Comparison of ENCODE assay signal across 19 cellular contexts in the genomic region with DNA sequence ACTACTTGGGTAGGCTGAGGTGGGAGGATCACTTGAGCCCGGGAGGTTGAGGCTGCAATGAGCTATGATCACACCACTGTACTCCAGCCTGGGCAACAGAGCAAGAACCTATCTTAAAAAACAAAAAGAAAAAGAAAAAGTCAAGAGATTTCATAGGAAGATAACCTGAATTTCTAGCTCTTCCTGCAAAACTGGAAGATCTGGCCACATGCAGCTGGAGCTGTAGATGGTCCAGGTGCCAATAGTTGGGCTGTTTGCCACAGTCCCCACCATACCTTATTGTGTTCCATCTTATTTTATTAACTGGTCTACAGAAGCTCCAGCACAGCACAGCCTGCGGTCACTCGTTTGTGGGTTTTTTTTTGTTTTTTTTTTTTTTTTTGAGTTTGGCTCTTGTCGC. TPM values are rescaled to one million over a fixed set of nuclear protein-coding genes. Genes with fewer than 3 reads are reported as not detected.
A peak's percentile ranks its signal among the peaks of the same experiment; 100 is the strongest.
DNase-seq lines count a peak whose midpoint lies in the region; ATAC-seq and TF ChIP-seq lines count a peak whose summit lies in the region.
"Had no signal": no experiment of that assay in that cellular context is flagged by ENCODE, and none has a peak within 500 bp of the region (broad histone marks: within the 10 kb centered on the region; RNA-seq: fewer than 3 reads in every experiment).

No MANE protein-coding gene starts in this region.

- H3K27ac Mint-ChIP-seq in natural killer cell (peak overlapping the region; percentile 85 to 93), GM23338 (no peak overlapping the region)
- H3K27ac Mint-ChIP-seq: CD4-positive, alpha-beta memory T cell; H9 had no signal

- H3K36me3 Mint-ChIP-seq in natural killer cell, result no peaks in the 10 kb centered on the region
- H3K36me3 Mint-ChIP-seq in GM23338 (ENCODE audit: low read depth), result peaks cover 3% of the 10 kb centered on the region; the same call in 1 of the 3 replicates
- H3K36me3 Mint-ChIP-seq: CD4-positive, alpha-beta memory T cell had no signal

- H4K20me1 ChIP-seq in GM23338 (replicated peaks; ENCODE audit: insufficient read depth), result no peaks in the 10 kb centered on the region; the same call in 1 of the 2 replicates

- TF ChIP-seq CTCF in epithelial cell of esophagus (IDR thresholded peaks at IDR 0.05; ENCODE audit: insufficient read depth, low read depth, low read length, missing control alignments) (no peak), natural killer cell (IDR thresholded peaks at IDR 0.05) (no peak), psoas muscle (IDR thresholded peaks at IDR 0.05) (no peak), GM23338 (conservative IDR thresholded peaks at IDR 0.05; ENCODE audit: low read depth in 2 of 2) (no peak)

- DNase-seq in epithelial cell of esophagus (ENCODE audit: low read depth) (peak; percentile 35), natural killer cell (no peak), psoas muscle (no peak), GM23338 (ENCODE audit: low spot score) (no peak), glomerular visceral epithelial cell (ENCODE audit: extremely low spot score) (no peak)
- DNase-seq: C1 segment of cervical spinal cord; Calu3; CD4-positive, alpha-beta memory T cell; COR-L47; DMS53; DMS79 treated with DMSO at 0.1 percent for 48 hours; GF-D8; H9 had no signal

- no peaks in the 10 kb centered on the region for H3K27me3 Mint-ChIP-seq in natural killer cell (ENCODE audit: low read depth in 2 of 2)
- H3K27me3 Mint-ChIP-seq in GM23338 (ENCODE audit: insufficient read depth, low read depth, poor library complexity), result peaks cover 3% of the 10 kb centered on the region
- H3K27me3 Mint-ChIP-seq: CD4-positive, alpha-beta memory T cell had no signal

- no peaks in the 10 kb centered on the region for H3K9me3 Mint-ChIP-seq in natural killer cell
- H3K9me3 Mint-ChIP-seq in GM23338, result no peaks in the 10 kb centered on the region
- H3K9me3 Mint-ChIP-seq: CD4-positive, alpha-beta memory T cell; H9 had no signal

- ATAC-seq in natural killer cell (no peak), psoas muscle (no peak), GM23338 (no peak), GM21786 (IDR thresholded peaks at IDR 0.05; ENCODE audit: unreplicated experiment) (no peak)
- ATAC-seq: HCT116 had no signal

- H3K4me3 Mint-ChIP-seq in natural killer cell (peak overlapping the region; percentile 61), GM23338 (no peak overlapping the region)
- H3K4me3 Mint-ChIP-seq: CD4-positive, alpha-beta memory T cell; H9 had no signal

- H3K27ac ChIP-seq in psoas muscle (peak overlapping the region; percentile 87), GM23338 (ENCODE audit: low read depth) (no peak overlapping the region)

- WGBS in psoas muscle, 3 donors, result 77 to 93% (median 82%) methylated on average over 4 of the region's 4 CpGs

- no peaks in the 10 kb centered on the region for H3F3A ChIP-seq in GM23338 (replicated peaks; ENCODE audit: low read depth)

- no peaks in the 10 kb centered on the region for H3K9me3 ChIP-seq in psoas muscle

- intact Hi-C loops in natural killer cell (cut with micrococcal nuclease) (no loop called here), psoas muscle (cut with DNase I) (no loop called here)

- H3K4me1 Mint-ChIP-seq in natural killer cell, result peaks cover 21 to 23% of the 10 kb centered on the region in 2 donors
- H3K4me1 Mint-ChIP-seq in GM23338, result no peaks in the 10 kb centered on the region
- H3K4me1 Mint-ChIP-seq: CD4-positive, alpha-beta memory T cell; H9 had no signal

- H3K4me1 ChIP-seq in psoas muscle, result peaks cover 17% of the 10 kb centered on the region
- H3K4me1 ChIP-seq in GM23338 (ENCODE audit: insufficient read depth), result no peaks in the 10 kb centered on the region

- H3K9me2 ChIP-seq in GM23338 (ENCODE audit: insufficient read depth), result no peaks in the 10 kb centered on the region

- H3K27me3 ChIP-seq in psoas muscle (ENCODE audit: insufficient read depth in 3 of 3, low read length in 2 of 3) (no peaks in the 10 kb centered on the region), GM23338 (ENCODE audit: insufficient read depth) (no peaks in the 10 kb centered on the region)

- H3K36me3 ChIP-seq in psoas muscle (ENCODE audit: insufficient read depth in 1 of 2, low read depth in 1 of 2) (peaks cover 0 to 70% of the 10 kb centered on the region in 2 donors), GM23338 (ENCODE audit: insufficient read depth) (no peaks in the 10 kb centered on the region)

- no peak overlapping the region for H3K4me3 ChIP-seq in epithelial cell of esophagus (ENCODE audit: low read length)
- no peak overlapping the region for H3K4me3 ChIP-seq in psoas muscle
- H3K4me3 ChIP-seq in GM23338, result no peak overlapping the region

- no peaks in the 10 kb centered on the region for H3K79me2 ChIP-seq in GM23338 (replicated peaks; ENCODE audit: insufficient read depth)

- H2AFZ ChIP-seq in GM23338, result no peak overlapping the region

- H3K4me2 ChIP-seq in GM23338, result no peak overlapping the region

TF ChIP-seq in GM23338, 12 proteins besides CTCF, POLR2A, EP300 and RAD21 (continues in another document):
- no peak for TF ChIP-seq CREB1 (CRISPR knock-in tag; IDR thresholded peaks at IDR 0.05; ENCODE audit: low read depth)
- no peak for TF ChIP-seq EZH2 (IDR thresholded peaks at IDR 0.05; ENCODE audit: low read depth, unreplicated experiment)
- TF ChIP-seq ZNF331 (CRISPR knock-in tag; IDR thresholded peaks at IDR 0.05; ENCODE audit: low read depth), result no peak

RNA-seq across cellular contexts. Expression of gene ATP2A1, which starts 15.0 kb away (rescaled TPM):
- total RNA-seq in natural killer cell (1 to 10 TPM in 2 of 3 donors, under 1 TPM in 1; 0.75 to 2.5 (median 1.3) TPM), psoas muscle (1,000 to 10,000 TPM in 3 of 4 donors, 100 to 1,000 TPM in 1; 639 to 2,539 (median 1,923) TPM)
- polyA plus RNA-seq in psoas muscle (1,000 to 10,000 TPM in 2 of 3 donors, 100 to 1,000 TPM in 1; 169 to 1,914 (median 1,496) TPM), GM23338 (2016; fragmentation: Nextera tagmentation; extraction: Ambion mirVana) (3.2 and 4.0 TPM in 2 replicates)
- 0.08 and 0.73 TPM in 2 replicates for total RNA-seq in GM23338 (2014; rRNA removed; shearing (Covaris generic))
- total RNA-seq: Daoy had no signal
- polyA plus RNA-seq: CD4-positive, alpha-beta memory T cell had no signal

RNA-seq across cellular contexts. Expression of gene SH2B1, which starts 29.6 kb away (rescaled TPM):
- 100 to 1,000 TPM in 1 of 3 donors, 10 to 100 TPM in 2; 85.4 to 110 (median 91.5) TPM for total RNA-seq in natural killer cell
- total RNA-seq in psoas muscle, result 10 to 100 TPM; 22.9 to 44.6 (median 39.9) TPM
- polyA plus RNA-seq in psoas muscle, result 10 to 100 TPM; 21.0 to 47.5 (median 28.1) TPM
- 17.2 and 27.5 TPM in 2 replicates for total RNA-seq in GM23338 (2014; rRNA removed; shearing (Covaris generic))
- polyA plus RNA-seq in GM23338 (2016; fragmentation: Nextera tagmentation; extraction: Ambion mirVana), result 12.2 and 13.6 TPM in 2 replicates

RNA-seq across cellular contexts. Expression of gene RABEP2, which starts 31.7 kb away (rescaled TPM):
- total RNA-seq in natural killer cell (10 to 100 TPM; 53.4 to 63.4 (median 60.1) TPM), psoas muscle (1 to 10 TPM; 3.1 to 7.0 (median 5.2) TPM)
- polyA plus RNA-seq in psoas muscle (10 to 100 TPM in 1 of 3 donors, 1 to 10 TPM in 2; 6.2 to 22.8 (median 8.2) TPM), GM23338 (2016; fragmentation: Nextera tagmentation; extraction: Ambion mirVana) (11.8 and 13.0 TPM in 2 replicates)
- 25.2 and 27.2 TPM in 2 replicates for total RNA-seq in GM23338 (2014; rRNA removed; shearing (Covaris generic))

RNA-seq across cellular contexts. Expression of gene CD19, which starts 38.5 kb away (rescaled TPM):
- total RNA-seq in natural killer cell, result 1 to 10 TPM in 1 of 3 donors, under 1 TPM in 2; 0.79 to 2.5 (median 0.96) TPM
- under 1 TPM in 2 of 4 donors, not detected in 2; 0.12 to 0.32 TPM for total RNA-seq in psoas muscle
- polyA plus RNA-seq in psoas muscle, result under 1 TPM in 2 of 3 donors, not detected in 1; 0.10 to 0.17 TPM
- total RNA-seq in GM23338 (2014; rRNA removed; shearing (Covaris generic)), result 0.83 TPM in 1 of 2 replicates, not detected in the other
- polyA plus RNA-seq in GM23338 (2016; fragmentation: Nextera tagmentation; extraction: Ambion mirVana), result 1.9 and 2.3 TPM in 2 replicates
- total RNA-seq: A172; A673; Calu3; CD4-positive, alpha-beta memory T cell; Daoy had no signal
- polyA plus RNA-seq: BJ had no signal

RNA-seq across cellular contexts. Expression of gene TUFM, which starts 47.1 kb away (rescaled TPM):
- total RNA-seq in natural killer cell (100 to 1,000 TPM; 108 to 128 (median 118) TPM), psoas muscle (100 to 1,000 TPM; 155 to 233 (median 187) TPM)
- polyA plus RNA-seq in psoas muscle (100 to 1,000 TPM; 211 to 355 (median 240) TPM), GM23338 (2016; fragmentation: Nextera tagmentation; extraction: Ambion mirVana) (246 and 248 TPM in 2 replicates)
- total RNA-seq in GM23338 (2014; rRNA removed; shearing (Covaris generic)), result 162 and 192 TPM in 2 replicates

Comparison
In these comparisons a context has a peak if more than half of its experiments do, and no peak if none do; other contexts are left out.
1. RNA of gene ATP2A1, which starts 15.0 kb away (total RNA-seq): 639 to 2,539 TPM in psoas muscle; 0.75 to 2.5 TPM in natural killer cell and 0.08 to 0.73 TPM in GM23338; every median in the first group is over 100 times any median in the second.